In genomic region chr12:113007166-113007565, GRCh38 we compare ENCODE assay signal across 16 cellular contexts. TPM values are rescaled to one million over a fixed set of nuclear protein-coding genes. Genes with fewer than 3 reads are reported as not detected.
DNase-seq lines count a peak whose midpoint lies in the region; ATAC-seq and TF ChIP-seq lines count a peak whose summit lies in the region.
"Had no signal": no experiment of that assay in that cellular context is flagged by ENCODE, and none has a peak within 500 bp of the region (broad histone marks: within the 10 kb centered on the region; RNA-seq: fewer than 3 reads in every experiment).

No MANE protein-coding gene starts in this region.

- no peak overlapping the region for H3K9ac ChIP-seq in endodermal cell (ENCODE audit: extremely low read depth, low read length, poor library complexity, severe bottlenecking)

- DNase-seq in ELR (ENCODE audit: low read depth) (peak; percentile 92), PC-9 (peak; percentile 6 to 40), endodermal cell (peak; percentile 38), pulmonary artery endothelial cell (ENCODE audit: low read depth, low spot score) (peak; percentile 41), left lung (no peak), immature natural killer cell (no peak), NOMO-1 (lab: John Stamatoyannopoulos, UW; ENCODE audit: unreplicated experiment in 2 of 2) (no peak)
- DNase-seq: cortex of kidney, gastrocnemius medialis, NCI-H1694 treated with DMSO at 0.1 percent for 48 hours, tibial artery had no signal

- no peaks in the 10 kb centered on the region for H3K9me2 ChIP-seq in PC-9 (ENCODE audit: insufficient read depth)

- H3F3A ChIP-seq in PC-9 (ENCODE audit: insufficient read depth, low read depth) = no peaks in the 10 kb centered on the region

- H3K79me2 ChIP-seq in PC-9 (ENCODE audit: low read depth) = no peaks in the 10 kb centered on the region

- no peak overlapping the region for H3K27ac ChIP-seq in PC-9
- no peak overlapping the region for H3K27ac ChIP-seq in endodermal cell (ENCODE audit: low read depth, low read length)
- no peak overlapping the region for H3K27ac ChIP-seq in left lung
- H3K27ac ChIP-seq: gastrocnemius medialis, tibial artery had no signal

- TF ChIP-seq CTCF in PC-9 (conservative IDR thresholded peaks at IDR 0.05) (no peak), endodermal cell (conservative IDR thresholded peaks at IDR 0.05) (no peak), left lung (IDR thresholded peaks at IDR 0.05) (no peak)

- CTCF ChIA-PET in PC-9 (lab: Charles Lee) = interaction anchor here (0.6 kb wide), 1 partner anchor 146 kb away, joined by 3 read pairs; no protein-coding TSS in a partner anchor

- no peak for ATAC-seq in left lung
- no peak for ATAC-seq in HG03520 (IDR thresholded peaks at IDR 0.05; ENCODE audit: unreplicated experiment)
- ATAC-seq: gastrocnemius medialis, Right ventricle myocardium inferior had no signal

- POLR2A ChIA-PET in PC-9 (lab: Charles Lee; ENCODE audit: unreplicated experiment) = no interaction called here

- H3K36me3 ChIP-seq in PC-9 (ENCODE audit: low read depth) (no peaks in the 10 kb centered on the region), endodermal cell (ENCODE audit: control insufficient read depth, insufficient read depth, low read length) (no peaks in the 10 kb centered on the region), left lung (peaks cover 0 to 93% of the 10 kb centered on the region in 2 donors)
- H3K36me3 ChIP-seq: gastrocnemius medialis had no signal

- no TSS peak for BruUV-seq in PC-9 (replicated peaks; lab: Mats Ljungman, UMichigan)

- no peak overlapping the region for H3K27ac Mint-ChIP-seq in endodermal cell
- peak overlapping the region in 1 of 6 donors; percentile 6 for H3K27ac Mint-ChIP-seq in immature natural killer cell
- H3K27ac Mint-ChIP-seq: activated naive CD8-positive, alpha-beta T cell; IgD-negative memory B cell; nephron had no signal

- 76 to 89% methylated on average over 2 to 4 of the region's 4 CpGs for WGBS in endodermal cell (ENCODE audit: insufficient coverage in 1 of 2, insufficient read length in 1 of 2), 2 experiments

- H3K4me1 Mint-ChIP-seq in endodermal cell (no peaks in the 10 kb centered on the region), immature natural killer cell (peaks cover 0 to 1% of the 10 kb centered on the region in 2 donors)
- H3K4me1 Mint-ChIP-seq: IgD-negative memory B cell, nephron had no signal

- H3K27me3 ChIP-seq in PC-9 (ENCODE audit: insufficient read depth, low read depth) = peaks cover 60% of the 10 kb centered on the region
- peaks cover 15% of the 10 kb centered on the region for H3K27me3 ChIP-seq in endodermal cell (ENCODE audit: control insufficient read depth, insufficient read depth, low read length, poor library complexity, severe bottlenecking)
- H3K27me3 ChIP-seq in left lung = no peaks in the 10 kb centered on the region
- H3K27me3 ChIP-seq: gastrocnemius medialis, tibial artery had no signal

- intact Hi-C loops in PC-9 (cut with micrococcal nuclease; ENCODE audit: unreplicated experiment) = no loop called here
- intact Hi-C loops in left lung (cut with DNase I) = no loop called here

- H3K4me2 ChIP-seq in PC-9 = no peak overlapping the region

- H3K36me3 Mint-ChIP-seq in endodermal cell (ENCODE audit: low read depth) (no peaks in the 10 kb centered on the region), immature natural killer cell (peaks cover 45 to 83% (median 57%) of the 10 kb centered on the region in 3 donors)

- H3K4me3 Mint-ChIP-seq in endodermal cell (no peak overlapping the region), immature natural killer cell (no peak overlapping the region)
- H3K4me3 Mint-ChIP-seq: activated naive CD8-positive, alpha-beta T cell; nephron had no signal

- peaks cover 47% of the 10 kb centered on the region for H3K27me3 Mint-ChIP-seq in endodermal cell (ENCODE audit: insufficient read depth)
- H3K27me3 Mint-ChIP-seq in immature natural killer cell (ENCODE audit: low read depth in 3 of 3) = peaks cover 0 to 2% (median 0%) of the 10 kb centered on the region in 3 donors
- H3K27me3 Mint-ChIP-seq: activated naive CD8-positive, alpha-beta T cell; IgD-negative memory B cell had no signal

- H3K4me1 ChIP-seq in PC-9 (replicated peaks; ENCODE audit: insufficient read depth) (no peaks in the 10 kb centered on the region), endodermal cell (ENCODE audit: control insufficient read depth, insufficient read depth, low read length) (no peaks in the 10 kb centered on the region), left lung (no peaks in the 10 kb centered on the region)
- H3K4me1 ChIP-seq: gastrocnemius medialis, tibial artery had no signal

- no peak overlapping the region for H2AFZ ChIP-seq in PC-9

- H3K4me3 ChIP-seq in PC-9 (no peak overlapping the region), endodermal cell (ENCODE audit: low read length) (no peak overlapping the region), left lung (no peak overlapping the region)
- H3K4me3 ChIP-seq: gastrocnemius medialis, tibial artery had no signal

- H4K20me1 ChIP-seq in PC-9 (ENCODE audit: insufficient read depth) = no peaks in the 10 kb centered on the region

- H3K9me3 Mint-ChIP-seq in endodermal cell (peaks cover 6% of the 10 kb centered on the region), immature natural killer cell (peaks cover 0 to 2% (median 0%) of the 10 kb centered on the region in 6 donors)

- no peaks in the 10 kb centered on the region; the same call in 1 of the 2 replicates for H3K9me3 ChIP-seq in PC-9 (ENCODE audit: insufficient read depth, low read depth)
- peaks cover 13% of the 10 kb centered on the region for H3K9me3 ChIP-seq in endodermal cell (ENCODE audit: control insufficient read depth, low read length)
- peaks cover 0 to 12% of the 10 kb centered on the region in 2 donors for H3K9me3 ChIP-seq in left lung
- H3K9me3 ChIP-seq: gastrocnemius medialis, tibial artery had no signal

RNA-seq across cellular contexts. Expression of gene OAS2, which starts 28.8 kb away (rescaled TPM):
- total RNA-seq in PC-9 (2021) = 0.98 and 1.3 TPM in 2 replicates
- total RNA-seq in endodermal cell = not detected
- polyA plus RNA-seq in endodermal cell (2013, experiment 1 of 2) = not detected
- not detected for polyA plus RNA-seq in endodermal cell (2013, experiment 2 of 2)
- total RNA-seq in pulmonary artery endothelial cell = 11.1 and 16.5 TPM in 2 replicates
- 10 to 100 TPM; 24.0 to 35.3 TPM for total RNA-seq in left lung
- 10 to 100 TPM; 24.3 to 64.5 (median 26.9) TPM for polyA plus RNA-seq in immature natural killer cell

RNA-seq across cellular contexts. Expression of gene DTX1, which starts 49.4 kb away (rescaled TPM):
- total RNA-seq in PC-9 (2021) (0.13 and 0.25 TPM in 2 replicates), endodermal cell (1 to 10 TPM; 3.3 to 4.9 TPM), pulmonary artery endothelial cell (not detected in 2 replicates), left lung (1 to 10 TPM in 1 of 2 donors, under 1 TPM in 1; 0.70 to 3.8 TPM)
- polyA plus RNA-seq in endodermal cell (2013, experiment 1 of 2) = 12.4 TPM
- 8.3 TPM for polyA plus RNA-seq in endodermal cell (2013, experiment 2 of 2)
- 1 to 10 TPM in 2 of 3 donors, not detected in 1; 1.1 to 2.1 TPM for polyA plus RNA-seq in immature natural killer cell

Comparison
In these comparisons a context has a peak if more than half of its experiments do, and no peak if none do; other contexts are left out.
1. DNase-seq: peak in ELR (single experiment), PC-9 (2 of 2), endodermal cell (single experiment) and pulmonary artery endothelial cell (single experiment); none in left lung (0 of 2), immature natural killer cell (0 of 3) and NOMO-1 (0 of 2).